In genomic region chr19:44151491-44151890, GRCh38 we compare ENCODE assay signal across 23 cellular contexts. TPM values are rescaled to one million over a fixed set of nuclear protein-coding genes. Genes with fewer than 3 reads are reported as not detected.
A peak's percentile ranks its signal among the peaks of the same experiment; 100 is the strongest.
DNase-seq lines count a peak whose midpoint lies in the region; ATAC-seq, FAIRE-seq and TF ChIP-seq lines count a peak whose summit lies in the region.
"Had no signal": no experiment of that assay in that cellular context is flagged by ENCODE, and none has a peak within 500 bp of the region (broad histone marks: within the 10 kb centered on the region; RNA-seq: fewer than 3 reads in every experiment).

No MANE protein-coding gene starts in this region.

- TF ChIP-seq EP300 in HepG2 (IDR thresholded peaks at IDR 0.05; ENCODE audit: low read depth in 2 of 2, low read length in 2 of 2) (no peak), HepG2 (CRISPR knock-in tag; IDR thresholded peaks at IDR 0.05; ENCODE audit: borderline replicate concordance) (no peak)

- TF ChIP-seq CTCF in left ventricle myocardium inferior (IDR thresholded peaks at IDR 0.05; ENCODE audit: borderline replicate concordance) (no peak), right atrium auricular region (IDR thresholded peaks at IDR 0.05) (no peak), liver (IDR thresholded peaks at IDR 0.05; ENCODE audit: low read depth, low read length, missing input control) (no peak), HepG2 (CRISPR knock-in tag; IDR thresholded peaks at IDR 0.05) (no peak)

- no peaks in the 10 kb centered on the region for H4K20me1 ChIP-seq in HepG2 (ENCODE audit: insufficient read depth, low read length)
- H4K20me1 ChIP-seq: BLaER1 treated with 17β-estradiol and CSF1 and Interleukin-3, amounts not matched to agents 10 nM and 100 nM had no signal

- H3K4me1 ChIP-seq in left ventricle myocardium inferior: peaks cover 29% of the 10 kb centered on the region
- no peaks in the 10 kb centered on the region for H3K4me1 ChIP-seq in right atrium auricular region
- H3K4me1 ChIP-seq in liver (ENCODE audit: control insufficient read depth in 4 of 4, insufficient read depth in 4 of 4, low read length in 3 of 4): no peaks in the 10 kb centered on the region
- no peaks in the 10 kb centered on the region for H3K4me1 ChIP-seq in HepG2 (ENCODE audit: insufficient read depth, low read length)
- H3K4me1 ChIP-seq in subcutaneous abdominal adipose tissue (ENCODE audit: control insufficient read depth in 5 of 5, insufficient read depth in 5 of 5, low read length in 5 of 5): no peaks in the 10 kb centered on the region
- H3K4me1 ChIP-seq: A549; BLaER1 treated with 17β-estradiol and CSF1 and Interleukin-3, amounts not matched to agents 10 nM and 100 nM; Caco-2 had no signal

- H3K36me3 ChIP-seq in left ventricle myocardium inferior: peaks cover 99% of the 10 kb centered on the region
- H3K36me3 ChIP-seq in right atrium auricular region: peaks cover 95% of the 10 kb centered on the region
- peaks cover 22 to 90% (median 79%) of the 10 kb centered on the region in 4 donors for H3K36me3 ChIP-seq in liver (ENCODE audit: control insufficient read depth in 4 of 4, insufficient read depth in 3 of 4, low read depth in 1 of 4, low read length in 3 of 4)
- H3K36me3 ChIP-seq in HepG2 (replicated peaks in 1 of 2; ENCODE audit: control insufficient read depth in 1 of 2, insufficient read depth in 2 of 2, low read length in 2 of 2): peaks cover 13 to 38% of the 10 kb centered on the region in 2 experiments; a peak in 4 of 5 replicates
- peaks cover 56 to 91% (median 85%) of the 10 kb centered on the region in 5 donors for H3K36me3 ChIP-seq in subcutaneous abdominal adipose tissue (ENCODE audit: control insufficient read depth in 5 of 5, insufficient read depth in 5 of 5, low read length in 5 of 5)

- CTCF ChIA-PET in HepG2 (lab: Yijun Ruan, JAX; ENCODE audit: low intra/inter-chr PET ratio, low total read pairs): no interaction called here

- ATAC-seq in Right ventricle myocardium superior (ENCODE audit: poor library complexity) (peak; percentile 42), Right ventricle myocardium inferior (no peak), HepG2 (no peak)
- ATAC-seq: A549; CD8-positive, alpha-beta T cell had no signal

- no peaks in the 10 kb centered on the region for H3K79me2 ChIP-seq in HepG2 (ENCODE audit: insufficient read depth, low read length)

- H3K4me3 ChIP-seq in left ventricle myocardium inferior (peak overlapping the region; percentile 10), right atrium auricular region (no peak overlapping the region), liver (ENCODE audit: low read depth in 1 of 3, low read length in 3 of 3) (peak overlapping the region in 2 of 3 donors; percentile 53 to 62), HepG2 (replicated peaks in 1 of 3; ENCODE audit: insufficient read depth in 1 of 3, low read depth in 2 of 3, low read length in 3 of 3) (no peak overlapping the region), subcutaneous abdominal adipose tissue (ENCODE audit: low read depth in 1 of 5, low read length in 5 of 5) (peak overlapping the region in 4 of 5 donors; percentile 1 to 43 (median 35))
- H3K4me3 ChIP-seq: A549; BLaER1 treated with 17β-estradiol and CSF1 and Interleukin-3, amounts not matched to agents 10 nM and 100 nM had no signal

- intact Hi-C loops in Right ventricle myocardium superior (cut with DNase I): no loop called here
- intact Hi-C loops in Right ventricle myocardium inferior (cut with DNase I): no loop called here
- intact Hi-C loops in left ventricle myocardium inferior (cut with micrococcal nuclease): no loop called here
- intact Hi-C loops in HepG2 (cut with micrococcal nuclease; ENCODE audit: unreplicated experiment): no loop called here

- H3K9ac ChIP-seq in liver (ENCODE audit: low read depth in 1 of 2, low read length in 2 of 2) (no peak overlapping the region), HepG2 (ENCODE audit: insufficient read depth, low read depth, low read length) (no peak overlapping the region), subcutaneous abdominal adipose tissue (ENCODE audit: low read length in 5 of 5) (no peak overlapping the region)
- H3K9ac ChIP-seq: BLaER1 treated with 17β-estradiol and CSF1 and Interleukin-3, amounts not matched to agents 10 nM and 100 nM had no signal

- H3K27ac ChIP-seq in left ventricle myocardium inferior (replicated peaks) (peak overlapping the region; percentile 65), right atrium auricular region (no peak overlapping the region), liver (ENCODE audit: low read depth in 1 of 2, low read length in 2 of 2) (no peak overlapping the region), HepG2 (ENCODE audit: extremely low read length, insufficient read depth, low read length) (no peak overlapping the region), subcutaneous abdominal adipose tissue (ENCODE audit: low read depth, low read length) (no peak overlapping the region)
- H3K27ac ChIP-seq: 22Rv1; A549; BLaER1 treated with 17β-estradiol and CSF1 and Interleukin-3, amounts not matched to agents 10 nM and 100 nM; C4-2B had no signal

- in situ Hi-C loops in HepG2 (cut with HindIII; ENCODE audit: extremely low pct_ligation_motif_present, low pct_unique_long_range_greater_than_20kb): no loop called here

- no TSS peak for BruUV-seq in HepG2 (replicated peaks; lab: Mats Ljungman, UMichigan)

- TF ChIP-seq POLR2A in HepG2 (IDR thresholded peaks at IDR 0.05; ENCODE audit: insufficient read depth in 1 of 2, low read depth in 2 of 2, low read length in 2 of 2): no peak

- no peaks in the 10 kb centered on the region for H3K27me3 ChIP-seq in left ventricle myocardium inferior (ENCODE audit: low read depth)
- no peaks in the 10 kb centered on the region for H3K27me3 ChIP-seq in right atrium auricular region
- H3K27me3 ChIP-seq in liver (ENCODE audit: control insufficient read depth in 4 of 4, insufficient read depth in 4 of 4, low read length in 3 of 4): no peaks in the 10 kb centered on the region
- no peaks in the 10 kb centered on the region for H3K27me3 ChIP-seq in HepG2 (ENCODE audit: control insufficient read depth in 1 of 2, insufficient read depth in 2 of 2, low read length in 2 of 2)
- no peaks in the 10 kb centered on the region for H3K27me3 ChIP-seq in subcutaneous abdominal adipose tissue (ENCODE audit: control insufficient read depth in 5 of 5, insufficient read depth in 4 of 5, low read length in 5 of 5)
- H3K27me3 ChIP-seq: BLaER1 treated with 17β-estradiol and CSF1 and Interleukin-3, amounts not matched to agents 10 nM and 100 nM had no signal

- POLR2A ChIA-PET in HepG2 (lab: Yijun Ruan, JAX): no interaction called here

- no peak overlapping the region for H3K4me2 ChIP-seq in HepG2 (ENCODE audit: low read depth, low read length)
- H3K4me2 ChIP-seq: A549; BLaER1 treated with 17β-estradiol and CSF1 and Interleukin-3, amounts not matched to agents 10 nM and 100 nM had no signal

- H2AFZ ChIP-seq in HepG2 (ENCODE audit: low read length): no peak overlapping the region

- no peak for FAIRE-seq in HepG2 (lab: Jason Lieb, UNC)
- FAIRE-seq: D721Med, G401.6, GM12891, GM19239 had no signal

- 97% methylated on average over 5 of the region's 5 CpGs for WGBS in liver
- WGBS in HepG2 (ENCODE audit: low lambda C conversion rate): 97% methylated on average over 5 of the region's 5 CpGs

- TF ChIP-seq RAD21 in liver (IDR thresholded peaks at IDR 0.05): no peak
- TF ChIP-seq RAD21 in HepG2 (CRISPR knock-in tag; IDR thresholded peaks at IDR 0.05): no peak

- DNase-seq in Right ventricle myocardium superior (no peak), Right ventricle myocardium inferior (ENCODE audit: missing footprints) (no peak), left ventricle myocardium inferior (no peak), right atrium auricular region (ENCODE audit: low spot score) (no peak), HepG2 (ENCODE audit: low spot score) (no peak), NCI-H2227 treated with DMSO at 0.1 percent for 48 hours (lab: John Stamatoyannopoulos, UW) (no peak)
- DNase-seq: AML-193; Caco-2; Calu3; CD4-positive, alpha-beta T cell; CD8-positive, alpha-beta T cell; DMS79 treated with DMSO at 0.1 percent for 48 hours; GF-D8 had no signal

- H3K9me3 ChIP-seq in left ventricle myocardium inferior (replicated peaks) (peaks cover 64% of the 10 kb centered on the region), right atrium auricular region (peaks cover 9 to 37% of the 10 kb centered on the region in 2 donors), liver (ENCODE audit: control insufficient read depth in 4 of 4, low read length in 3 of 4) (peaks cover 21 to 57% (median 45%) of the 10 kb centered on the region in 4 donors), HepG2 (ENCODE audit: low read length) (no peaks in the 10 kb centered on the region), subcutaneous abdominal adipose tissue (ENCODE audit: control insufficient read depth in 5 of 5, low read length in 5 of 5) (peaks cover 43 to 60% (median 48%) of the 10 kb centered on the region in 5 donors)

RNA-seq across cellular contexts. Expression of gene ZNF234, which starts 10.1 kb away (rescaled TPM):
- total RNA-seq in Right ventricle myocardium superior (8.1 TPM), Right ventricle myocardium inferior (9.4 TPM), left ventricle myocardium inferior (8.7 TPM), right atrium auricular region (1 to 10 TPM; 6.0 TPM), liver (1 to 10 TPM; 4.4 to 5.2 TPM), HepG2 (2016; rRNA removed; fragmentation: Illumina TruSeq; extraction: Trizol) (11.2 and 11.7 TPM in 2 replicates)
- polyA plus RNA-seq in liver (1 to 10 TPM; 1.1 to 2.0 TPM), HepG2 (2011; rRNA removed) (3.5 and 4.2 TPM in 2 replicates)
- total RNA-seq in HepG2 (2016; cell fraction: cytosol; rRNA removed; fragmentation: Illumina TruSeq; extraction: Trizol; ENCODE audit: low read depth): 2.2 and 2.4 TPM in 2 replicates
- 10.7 and 13.9 TPM in 2 replicates for total RNA-seq in HepG2 (2016; cell fraction: insoluble cytoplasmic fraction; rRNA removed; fragmentation: Illumina TruSeq; extraction: Trizol)
- 3.7 and 3.9 TPM in 2 replicates for total RNA-seq in HepG2 (2016; cell fraction: membrane; rRNA removed; fragmentation: Illumina TruSeq; extraction: Trizol)
- total RNA-seq in HepG2 (2016; cell fraction: nucleus; rRNA removed; fragmentation: Illumina TruSeq; extraction: Trizol): 13.1 and 15.1 TPM in 2 replicates
- 0.98 and 1.8 TPM in 2 replicates for polyA plus RNA-seq in HepG2 (2011; cell fraction: cytosol; rRNA removed)
- 7.8 and 9.8 TPM in 2 replicates for polyA plus RNA-seq in HepG2 (2011; cell fraction: nucleus; rRNA removed)
- polyA plus RNA-seq in HepG2 (2012): 4.3 and 5.0 TPM in 2 replicates
- 0.23 and 0.24 TPM in 2 replicates for polyA plus RNA-seq in HepG2 (2016; cell fraction: cytosol; fragmentation: Illumina TruSeq; extraction: Trizol; ENCODE audit: low read depth)
- polyA plus RNA-seq in HepG2 (2016; cell fraction: insoluble cytoplasmic fraction; fragmentation: Illumina TruSeq; extraction: Trizol; ENCODE audit: low read depth): 5.2 and 5.4 TPM in 2 replicates
- polyA plus RNA-seq in HepG2 (2016; cell fraction: membrane; fragmentation: Illumina TruSeq; extraction: Trizol; ENCODE audit: low read depth): 0.73 and 0.96 TPM in 2 replicates
- 17.9 and 18.7 TPM in 2 replicates for polyA plus RNA-seq in HepG2 (2016; cell fraction: nucleus; fragmentation: Illumina TruSeq; extraction: Trizol; ENCODE audit: insufficient read depth, low read depth)
- polyA minus RNA-seq in HepG2 (2011; rRNA and poly(A)+ RNA removed; ENCODE audit: low replicate concordance): 3.3 and 5.1 TPM in 2 replicates
- 3.8 and 4.5 TPM in 2 replicates for polyA minus RNA-seq in HepG2 (2011; cell fraction: cytosol; rRNA and poly(A)+ RNA removed)
- polyA minus RNA-seq in HepG2 (2011; cell fraction: nucleus; rRNA and poly(A)+ RNA removed): 18.7 and 23.5 TPM in 2 replicates

RNA-seq across cellular contexts. Expression of gene ZNF226, which starts 13.4 kb away (rescaled TPM):
- total RNA-seq in Right ventricle myocardium superior (14.9 TPM), Right ventricle myocardium inferior (15.7 TPM), left ventricle myocardium inferior (17.8 TPM), right atrium auricular region (10 to 100 TPM; 11.5 to 17.1 TPM), liver (1 to 10 TPM; 6.4 to 8.5 TPM), HepG2 (2016; rRNA removed; fragmentation: Illumina TruSeq; extraction: Trizol) (16.0 and 19.2 TPM in 2 replicates)
- polyA plus RNA-seq in liver (10 to 100 TPM in 1 of 2 donors, 1 to 10 TPM in 1; 8.4 to 10.6 TPM), HepG2 (2011; rRNA removed) (8.3 and 12.1 TPM in 2 replicates)
- 4.0 and 5.4 TPM in 2 replicates for total RNA-seq in HepG2 (2016; cell fraction: cytosol; rRNA removed; fragmentation: Illumina TruSeq; extraction: Trizol; ENCODE audit: low read depth)
- 15.8 and 18.3 TPM in 2 replicates for total RNA-seq in HepG2 (2016; cell fraction: insoluble cytoplasmic fraction; rRNA removed; fragmentation: Illumina TruSeq; extraction: Trizol)
- total RNA-seq in HepG2 (2016; cell fraction: membrane; rRNA removed; fragmentation: Illumina TruSeq; extraction: Trizol): 7.0 and 7.4 TPM in 2 replicates
- total RNA-seq in HepG2 (2016; cell fraction: nucleus; rRNA removed; fragmentation: Illumina TruSeq; extraction: Trizol): 19.3 and 23.6 TPM in 2 replicates
- 4.2 and 6.0 TPM in 2 replicates for polyA plus RNA-seq in HepG2 (2011; cell fraction: cytosol; rRNA removed)
- 10.6 and 16.7 TPM in 2 replicates for polyA plus RNA-seq in HepG2 (2011; cell fraction: nucleus; rRNA removed)
- polyA plus RNA-seq in HepG2 (2012): 8.5 and 9.6 TPM in 2 replicates
- polyA plus RNA-seq in HepG2 (2016; cell fraction: cytosol; fragmentation: Illumina TruSeq; extraction: Trizol; ENCODE audit: low read depth): 1.8 and 2.0 TPM in 2 replicates
- polyA plus RNA-seq in HepG2 (2016; cell fraction: insoluble cytoplasmic fraction; fragmentation: Illumina TruSeq; extraction: Trizol; ENCODE audit: low read depth): 12.8 and 14.2 TPM in 2 replicates
- polyA plus RNA-seq in HepG2 (2016; cell fraction: membrane; fragmentation: Illumina TruSeq; extraction: Trizol; ENCODE audit: low read depth): 2.8 and 3.5 TPM in 2 replicates
- polyA plus RNA-seq in HepG2 (2016; cell fraction: nucleus; fragmentation: Illumina TruSeq; extraction: Trizol; ENCODE audit: insufficient read depth, low read depth): 34.3 and 36.8 TPM in 2 replicates
- 4.9 and 7.6 TPM in 2 replicates for polyA minus RNA-seq in HepG2 (2011; rRNA and poly(A)+ RNA removed; ENCODE audit: low replicate concordance)
- polyA minus RNA-seq in HepG2 (2011; cell fraction: cytosol; rRNA and poly(A)+ RNA removed): 1.6 and 2.9 TPM in 2 replicates
- polyA minus RNA-seq in HepG2 (2011; cell fraction: nucleus; rRNA and poly(A)+ RNA removed): 20.6 and 35.8 TPM in 2 replicates

RNA-seq across cellular contexts. Expression of gene ZNF225, which starts 38.3 kb away (rescaled TPM):
- 3.0 TPM for total RNA-seq in Right ventricle myocardium superior
- total RNA-seq in Right ventricle myocardium inferior: 3.0 TPM
- 2.6 TPM for total RNA-seq in left ventricle myocardium inferior
- total RNA-seq in right atrium auricular region: 1 to 10 TPM; 2.2 to 2.8 TPM
- total RNA-seq in liver: 1 to 10 TPM; 2.3 to 4.5 TPM
- polyA plus RNA-seq in liver: 1 to 10 TPM in 1 of 2 donors, under 1 TPM in 1; 0.88 to 1.1 TPM
- total RNA-seq in HepG2 (2016; rRNA removed; fragmentation: Illumina TruSeq; extraction: Trizol): 3.3 and 4.6 TPM in 2 replicates
- total RNA-seq in HepG2 (2016; cell fraction: cytosol; rRNA removed; fragmentation: Illumina TruSeq; extraction: Trizol; ENCODE audit: low read depth): 0.30 and 0.35 TPM in 2 replicates
- 4.0 and 4.4 TPM in 2 replicates for total RNA-seq in HepG2 (2016; cell fraction: insoluble cytoplasmic fraction; rRNA removed; fragmentation: Illumina TruSeq; extraction: Trizol)
- 1.7 TPM in 2 replicates for total RNA-seq in HepG2 (2016; cell fraction: membrane; rRNA removed; fragmentation: Illumina TruSeq; extraction: Trizol)
- 4.5 and 4.9 TPM in 2 replicates for total RNA-seq in HepG2 (2016; cell fraction: nucleus; rRNA removed; fragmentation: Illumina TruSeq; extraction: Trizol)
- 0.87 and 1.1 TPM in 2 replicates for polyA plus RNA-seq in HepG2 (2011; rRNA removed)
- polyA plus RNA-seq in HepG2 (2011; cell fraction: cytosol; rRNA removed): 0.27 and 0.65 TPM in 2 replicates
- polyA plus RNA-seq in HepG2 (2011; cell fraction: nucleus; rRNA removed): 0.93 and 2.2 TPM in 2 replicates
- polyA plus RNA-seq in HepG2 (2012): 1.3 and 2.3 TPM in 2 replicates
- polyA plus RNA-seq in HepG2 (2016; cell fraction: cytosol; fragmentation: Illumina TruSeq; extraction: Trizol; ENCODE audit: low read depth): 0.10 and 0.15 TPM in 2 replicates
- polyA plus RNA-seq in HepG2 (2016; cell fraction: insoluble cytoplasmic fraction; fragmentation: Illumina TruSeq; extraction: Trizol; ENCODE audit: low read depth): 2.3 and 3.0 TPM in 2 replicates
- polyA plus RNA-seq in HepG2 (2016; cell fraction: membrane; fragmentation: Illumina TruSeq; extraction: Trizol; ENCODE audit: low read depth): 0.27 and 0.38 TPM in 2 replicates
- polyA plus RNA-seq in HepG2 (2016; cell fraction: nucleus; fragmentation: Illumina TruSeq; extraction: Trizol; ENCODE audit: insufficient read depth, low read depth): 4.4 and 5.4 TPM in 2 replicates
- polyA minus RNA-seq in HepG2 (2011; rRNA and poly(A)+ RNA removed; ENCODE audit: low replicate concordance): 1.2 and 3.2 TPM in 2 replicates
- 1.1 TPM in 2 replicates for polyA minus RNA-seq in HepG2 (2011; cell fraction: cytosol; rRNA and poly(A)+ RNA removed)
- 5.2 and 8.1 TPM in 2 replicates for polyA minus RNA-seq in HepG2 (2011; cell fraction: nucleus; rRNA and poly(A)+ RNA removed)

RNA-seq across cellular contexts. Expression of gene ZNF224, which starts 57.3 kb away (rescaled TPM):
- total RNA-seq in Right ventricle myocardium superior: 9.9 TPM
- total RNA-seq in Right ventricle myocardium inferior: 10.2 TPM
- 13.6 TPM for total RNA-seq in left ventricle myocardium inferior
- total RNA-seq in right atrium auricular region: 10 to 100 TPM in 1 of 2 donors, 1 to 10 TPM in 1; 7.8 to 19.0 TPM
- total RNA-seq in liver: 10 to 100 TPM; 19.8 to 20.7 TPM
- polyA plus RNA-seq in liver: 1 to 10 TPM; 4.5 to 9.9 TPM
- 14.0 and 16.1 TPM in 2 replicates for total RNA-seq in HepG2 (2016; rRNA removed; fragmentation: Illumina TruSeq; extraction: Trizol)
- total RNA-seq in HepG2 (2016; cell fraction: cytosol; rRNA removed; fragmentation: Illumina TruSeq; extraction: Trizol; ENCODE audit: low read depth): 1.4 and 2.7 TPM in 2 replicates
- 12.6 and 14.9 TPM in 2 replicates for total RNA-seq in HepG2 (2016; cell fraction: insoluble cytoplasmic fraction; rRNA removed; fragmentation: Illumina TruSeq; extraction: Trizol)
- 5.3 and 6.8 TPM in 2 replicates for total RNA-seq in HepG2 (2016; cell fraction: membrane; rRNA removed; fragmentation: Illumina TruSeq; extraction: Trizol)
- total RNA-seq in HepG2 (2016; cell fraction: nucleus; rRNA removed; fragmentation: Illumina TruSeq; extraction: Trizol): 25.4 and 26.1 TPM in 2 replicates
- 13.0 TPM in 2 replicates for polyA plus RNA-seq in HepG2 (2011; rRNA removed)
- 3.7 and 5.2 TPM in 2 replicates for polyA plus RNA-seq in HepG2 (2011; cell fraction: cytosol; rRNA removed)
- 23.3 and 29.0 TPM in 2 replicates for polyA plus RNA-seq in HepG2 (2011; cell fraction: nucleus; rRNA removed)
- polyA plus RNA-seq in HepG2 (2012): 8.6 and 12.4 TPM in 2 replicates
- polyA plus RNA-seq in HepG2 (2016; cell fraction: cytosol; fragmentation: Illumina TruSeq; extraction: Trizol; ENCODE audit: low read depth): 0.21 and 0.29 TPM in 2 replicates
- polyA plus RNA-seq in HepG2 (2016; cell fraction: insoluble cytoplasmic fraction; fragmentation: Illumina TruSeq; extraction: Trizol; ENCODE audit: low read depth): 4.6 and 5.5 TPM in 2 replicates
- polyA plus RNA-seq in HepG2 (2016; cell fraction: membrane; fragmentation: Illumina TruSeq; extraction: Trizol; ENCODE audit: low read depth): 0.48 and 1.4 TPM in 2 replicates
- polyA plus RNA-seq in HepG2 (2016; cell fraction: nucleus; fragmentation: Illumina TruSeq; extraction: Trizol; ENCODE audit: insufficient read depth, low read depth): 58.1 and 62.2 TPM in 2 replicates
- polyA minus RNA-seq in HepG2 (2011; rRNA and poly(A)+ RNA removed; ENCODE audit: low replicate concordance): 6.4 and 10.4 TPM in 2 replicates
- 4.8 and 7.7 TPM in 2 replicates for polyA minus RNA-seq in HepG2 (2011; cell fraction: cytosol; rRNA and poly(A)+ RNA removed)
- 37.5 and 48.6 TPM in 2 replicates for polyA minus RNA-seq in HepG2 (2011; cell fraction: nucleus; rRNA and poly(A)+ RNA removed)

Comparison
In these comparisons a context has a peak if more than half of its experiments do, and no peak if none do; other contexts are left out.
1. H3K4me3 ChIP-seq: peak in left ventricle myocardium inferior (single experiment), liver (2 of 3) and subcutaneous abdominal adipose tissue (4 of 5); none in right atrium auricular region (0 of 2) and HepG2 (0 of 3).